10 cellular contexts compared by ENCODE assay signal in the genomic region with DNA sequence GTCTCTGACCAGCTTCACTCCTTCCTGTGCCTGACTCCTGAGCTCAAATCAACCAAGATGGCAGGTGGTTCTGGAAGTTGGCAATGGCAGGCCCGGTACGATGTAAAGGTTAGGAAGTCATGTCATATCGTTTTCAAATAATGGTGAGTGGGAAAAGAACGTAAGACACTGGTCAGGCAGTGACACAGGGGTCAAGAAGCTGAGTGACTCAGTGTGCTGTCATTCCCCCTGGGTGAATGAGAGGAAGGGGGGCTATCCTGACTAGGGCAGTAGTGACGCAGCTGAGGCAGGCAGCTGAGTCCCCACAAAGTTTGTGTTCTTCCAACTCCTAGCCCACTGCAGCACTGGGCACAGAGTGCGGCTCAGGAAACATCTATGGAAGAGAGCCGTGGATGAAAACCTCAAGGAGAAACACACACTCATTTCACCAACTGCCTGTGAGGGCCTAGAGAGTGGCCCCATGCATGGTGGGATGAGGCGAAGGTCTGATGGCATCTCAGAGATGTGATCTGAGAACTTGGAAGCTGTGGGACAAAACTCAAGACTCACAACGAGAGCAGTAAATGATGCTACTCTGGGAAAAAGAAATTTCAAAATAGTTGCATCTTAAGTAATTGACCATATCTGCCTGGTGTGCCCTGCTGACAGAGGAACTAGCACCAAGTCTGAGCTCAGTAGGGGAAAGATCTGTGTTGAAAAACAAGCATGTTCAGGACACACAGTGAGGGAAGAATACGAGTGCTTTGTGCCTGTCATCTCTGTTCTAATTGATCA. TPM values are rescaled to one million over a fixed set of nuclear protein-coding genes. Genes with fewer than 3 reads are reported as not detected.
DNase-seq lines count a peak whose midpoint lies in the region; ATAC-seq and TF ChIP-seq lines count a peak whose summit lies in the region.
"Had no signal": no experiment of that assay in that cellular context is flagged by ENCODE, and none has a peak within 500 bp of the region (broad histone marks: within the 10 kb centered on the region; RNA-seq: fewer than 3 reads in every experiment).

No MANE protein-coding gene starts in this region.

- H3K4me3 ChIP-seq in foreskin fibroblast (ENCODE audit: low read depth in 1 of 2, low read length in 2 of 2), result no peak overlapping the region

- H3K9me3 Mint-ChIP-seq in CD14-positive monocyte (peaks cover 12 to 16% (median 14%) of the 10 kb centered on the region in 7 donors), progenitor cell of endocrine pancreas (ENCODE audit: low read depth) (peaks cover 4% of the 10 kb centered on the region)

- no peak for DNase-seq in CD14-positive monocyte (ENCODE audit: low spot score)
- peak; percentile 98 to 99 for DNase-seq in foreskin fibroblast
- DNase-seq in progenitor cell of endocrine pancreas (ENCODE audit: low spot score, unreplicated experiment), result no peak
- no peak for DNase-seq in ureter (ENCODE audit: low spot score)
- no peak for DNase-seq in cortex of kidney (lab: John Stamatoyannopoulos, UW)
- no peak for DNase-seq in NCI-H2227 treated with DMSO at 0.1 percent for 48 hours (lab: John Stamatoyannopoulos, UW)
- DNase-seq in stimulated activated naive CD4-positive, alpha-beta T cell treated with Interleukin-2 at 50 U/mL for 16 hours (lab: John Stamatoyannopoulos, UW), result no peak
- DNase-seq: DND-41, NCI-H748 treated with DMSO at 0.1 percent for 48 hours had no signal

- peak overlapping the region in 4 of 7 donors; percentile 11 to 69 (median 52) for H3K27ac Mint-ChIP-seq in CD14-positive monocyte
- peak overlapping the region; percentile 78 for H3K27ac Mint-ChIP-seq in progenitor cell of endocrine pancreas

- peaks cover 18 to 37% of the 10 kb centered on the region in 2 donors for H3K36me3 Mint-ChIP-seq in CD14-positive monocyte
- peaks cover 5% of the 10 kb centered on the region for H3K36me3 Mint-ChIP-seq in progenitor cell of endocrine pancreas (ENCODE audit: insufficient read depth)

- intact Hi-C loops in CD14-positive monocyte (cut with micrococcal nuclease), result no loop called here

- H3K27me3 Mint-ChIP-seq in CD14-positive monocyte (ENCODE audit: low read depth in 3 of 3) (peaks cover 0 to 3% (median 0%) of the 10 kb centered on the region in 3 donors), progenitor cell of endocrine pancreas (no peaks in the 10 kb centered on the region)

- H3K4me3 Mint-ChIP-seq in CD14-positive monocyte, result no peak overlapping the region
- no peak overlapping the region for H3K4me3 Mint-ChIP-seq in progenitor cell of endocrine pancreas (ENCODE audit: low read depth)

- peak; percentile 90 for ATAC-seq in SK-N-SH treated with all-trans-retinoic acid at 6 μM for 48 hours

- TF ChIP-seq CTCF in CD14-positive monocyte (IDR thresholded peaks at IDR 0.05) (no peak), foreskin fibroblast (IDR thresholded peaks at IDR 0.05; ENCODE audit: low read depth, low read length) (no peak), progenitor cell of endocrine pancreas (IDR thresholded peaks at IDR 0.05; ENCODE audit: unreplicated experiment) (no peak)

- H3K4me1 Mint-ChIP-seq in CD14-positive monocyte, result peaks cover 30% of the 10 kb centered on the region
- H3K4me1 Mint-ChIP-seq in progenitor cell of endocrine pancreas (ENCODE audit: low read depth), result peaks cover 41% of the 10 kb centered on the region

TF ChIP-seq in SK-N-SH treated with all-trans-retinoic acid at 6 μM for 48 hours, 23 proteins besides CTCF, POLR2A, EP300 and RAD21:
- TF ChIP-seq, protein P1, sequence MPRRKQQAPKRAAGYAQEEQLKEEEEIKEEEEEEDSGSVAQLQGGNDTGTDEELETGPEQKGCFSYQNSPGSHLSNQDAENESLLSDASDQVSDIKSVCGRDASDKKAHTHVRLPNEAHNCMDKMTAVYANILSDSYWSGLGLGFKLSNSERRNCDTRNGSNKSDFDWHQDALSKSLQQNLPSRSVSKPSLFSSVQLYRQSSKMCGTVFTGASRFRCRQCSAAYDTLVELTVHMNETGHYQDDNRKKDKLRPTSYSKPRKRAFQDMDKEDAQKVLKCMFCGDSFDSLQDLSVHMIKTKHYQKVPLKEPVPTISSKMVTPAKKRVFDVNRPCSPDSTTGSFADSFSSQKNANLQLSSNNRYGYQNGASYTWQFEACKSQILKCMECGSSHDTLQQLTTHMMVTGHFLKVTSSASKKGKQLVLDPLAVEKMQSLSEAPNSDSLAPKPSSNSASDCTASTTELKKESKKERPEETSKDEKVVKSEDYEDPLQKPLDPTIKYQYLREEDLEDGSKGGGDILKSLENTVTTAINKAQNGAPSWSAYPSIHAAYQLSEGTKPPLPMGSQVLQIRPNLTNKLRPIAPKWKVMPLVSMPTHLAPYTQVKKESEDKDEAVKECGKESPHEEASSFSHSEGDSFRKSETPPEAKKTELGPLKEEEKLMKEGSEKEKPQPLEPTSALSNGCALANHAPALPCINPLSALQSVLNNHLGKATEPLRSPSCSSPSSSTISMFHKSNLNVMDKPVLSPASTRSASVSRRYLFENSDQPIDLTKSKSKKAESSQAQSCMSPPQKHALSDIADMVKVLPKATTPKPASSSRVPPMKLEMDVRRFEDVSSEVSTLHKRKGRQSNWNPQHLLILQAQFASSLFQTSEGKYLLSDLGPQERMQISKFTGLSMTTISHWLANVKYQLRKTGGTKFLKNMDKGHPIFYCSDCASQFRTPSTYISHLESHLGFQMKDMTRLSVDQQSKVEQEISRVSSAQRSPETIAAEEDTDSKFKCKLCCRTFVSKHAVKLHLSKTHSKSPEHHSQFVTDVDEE (CRISPR knock-in tag; IDR thresholded peaks at IDR 0.05), result no peak
- TF ChIP-seq, protein P2, sequence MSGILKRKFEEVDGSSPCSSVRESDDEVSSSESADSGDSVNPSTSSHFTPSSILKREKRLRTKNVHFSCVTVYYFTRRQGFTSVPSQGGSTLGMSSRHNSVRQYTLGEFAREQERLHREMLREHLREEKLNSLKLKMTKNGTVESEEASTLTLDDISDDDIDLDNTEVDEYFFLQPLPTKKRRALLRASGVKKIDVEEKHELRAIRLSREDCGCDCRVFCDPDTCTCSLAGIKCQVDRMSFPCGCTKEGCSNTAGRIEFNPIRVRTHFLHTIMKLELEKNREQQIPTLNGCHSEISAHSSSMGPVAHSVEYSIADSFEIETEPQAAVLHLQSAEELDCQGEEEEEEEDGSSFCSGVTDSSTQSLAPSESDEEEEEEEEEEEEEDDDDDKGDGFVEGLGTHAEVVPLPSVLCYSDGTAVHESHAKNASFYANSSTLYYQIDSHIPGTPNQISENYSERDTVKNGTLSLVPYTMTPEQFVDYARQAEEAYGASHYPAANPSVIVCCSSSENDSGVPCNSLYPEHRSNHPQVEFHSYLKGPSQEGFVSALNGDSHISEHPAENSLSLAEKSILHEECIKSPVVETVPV (CRISPR knock-in tag; IDR thresholded peaks at IDR 0.05), result no peak
- TF ChIP-seq ZNF70 (CRISPR knock-in tag; IDR thresholded peaks at IDR 0.05) (no peak), CSDC2 (CRISPR knock-in tag; IDR thresholded peaks at IDR 0.05) (no peak), ZNF565 (CRISPR knock-in tag; conservative IDR thresholded peaks at IDR 0.05; ENCODE audit: low read depth) (no peak), TOX (CRISPR knock-in tag; IDR thresholded peaks at IDR 0.05; ENCODE audit: borderline replicate concordance) (peak; percentile 82; the same call in 1 of the 2 replicates), ZNF8 (CRISPR knock-in tag; IDR thresholded peaks at IDR 0.05) (no peak), RARB (CRISPR knock-in tag; IDR thresholded peaks at IDR 0.05) (no peak), ZFP3 (CRISPR knock-in tag; IDR thresholded peaks at IDR 0.05) (peak; percentile 99), GLIS3 (CRISPR knock-in tag; IDR thresholded peaks at IDR 0.05) (no peak), OSR1 (CRISPR knock-in tag; IDR thresholded peaks at IDR 0.05) (no peak), ZC3H10 (CRISPR knock-in tag; IDR thresholded peaks at IDR 0.05) (peak; percentile 89)

RNA-seq across cellular contexts. Expression of a gene that starts 23.2 kb away (rescaled TPM):
- polyA plus RNA-seq in CD14-positive monocyte, result 10 to 100 TPM in 1 of 2 donors, 1 to 10 TPM in 1; 6.9 to 11.9 TPM
- total RNA-seq in progenitor cell of endocrine pancreas (65.9 and 66.9 TPM in 2 replicates), ureter (126 TPM)

Comparison
In these comparisons a context has a peak if more than half of its experiments do, and no peak if none do; other contexts are left out.
1. DNase-seq: peak in foreskin fibroblast (2 of 2); none in CD14-positive monocyte (single experiment), progenitor cell of endocrine pancreas (single experiment), ureter (single experiment), cortex of kidney (single experiment), NCI-H2227 treated with DMSO at 0.1 percent for 48 hours (single experiment) and stimulated activated naive CD4-positive, alpha-beta T cell treated with Interleukin-2 at 50 U/mL for 16 hours (single experiment).